In genomic region chr5:96957125-96958041, GRCh38 we compare ENCODE assay signal across 9 cellular contexts. TPM values are rescaled to one million over a fixed set of nuclear protein-coding genes. Genes with fewer than 3 reads are reported as not detected.
A peak's percentile ranks its signal among the peaks of the same experiment; 100 is the strongest.
DNase-seq lines count a peak whose midpoint lies in the region; ATAC-seq and TF ChIP-seq lines count a peak whose summit lies in the region.
"Had no signal": no experiment of that assay in that cellular context is flagged by ENCODE, and none has a peak within 500 bp of the region (broad histone marks: within the 10 kb centered on the region; RNA-seq: fewer than 3 reads in every experiment).

No MANE protein-coding gene starts in this region.

- H3K36me3 ChIP-seq in effector memory CD4-positive, alpha-beta T cell (ENCODE audit: control insufficient read depth, insufficient read depth, low read length), result no peaks in the 10 kb centered on the region

- H3K27ac ChIP-seq in effector memory CD4-positive, alpha-beta T cell (ENCODE audit: insufficient read depth, low read length, poor library complexity, severe bottlenecking), result peak overlapping the region; percentile 58
- H3K27ac ChIP-seq in dorsolateral prefrontal cortex, result no peak overlapping the region

- ATAC-seq in GM19467 (IDR thresholded peaks at IDR 0.05; ENCODE audit: unreplicated experiment) (peak; percentile 38), HG03442 (IDR thresholded peaks at IDR 0.05; ENCODE audit: unreplicated experiment) (peak; percentile 57)

- no peaks in the 10 kb centered on the region for H3K27me3 ChIP-seq in effector memory CD4-positive, alpha-beta T cell (replicated peaks; ENCODE audit: control insufficient read depth, insufficient read depth, low read length, poor library complexity, severe bottlenecking)
- no peaks in the 10 kb centered on the region for H3K27me3 ChIP-seq in dorsolateral prefrontal cortex

- no peaks in the 10 kb centered on the region for H3K4me1 Mint-ChIP-seq in nephron progenitor cell
- peaks cover 44% of the 10 kb centered on the region for H3K4me1 Mint-ChIP-seq in chondrocyte (ENCODE audit: low read depth)

- H3K27ac Mint-ChIP-seq in nephron progenitor cell (no peak overlapping the region), chondrocyte (ENCODE audit: unreplicated experiment) (no peak overlapping the region)

- H3K9me3 ChIP-seq in effector memory CD4-positive, alpha-beta T cell (ENCODE audit: control insufficient read depth, low read length), result no peaks in the 10 kb centered on the region

- DNase-seq in GM13977 (ENCODE audit: low spot score), result peak; percentile 18
- no peak for DNase-seq in effector memory CD4-positive, alpha-beta T cell
- DNase-seq in nephron progenitor cell, result no peak
- DNase-seq in chondrocyte (ENCODE audit: low spot score), result no peak
- no peak for DNase-seq in Kasumi-1 (lab: John Stamatoyannopoulos, UW)
- no peak for DNase-seq in dorsolateral prefrontal cortex

- H3K27me3 Mint-ChIP-seq in nephron progenitor cell (ENCODE audit: low read depth, poor library complexity) (no peaks in the 10 kb centered on the region), chondrocyte (ENCODE audit: low read depth) (no peaks in the 10 kb centered on the region)

- in situ Hi-C loops in GM13977 (cut with MboI; ENCODE audit: low pct_unique_long_range_greater_than_20kb, low sequenced_read_pairs, unreplicated experiment), result no loop called here

- peaks cover 6% of the 10 kb centered on the region for H3K36me3 Mint-ChIP-seq in nephron progenitor cell (ENCODE audit: low read depth)
- H3K36me3 Mint-ChIP-seq in chondrocyte (ENCODE audit: low read depth), result no peaks in the 10 kb centered on the region

- intact Hi-C loops in dorsolateral prefrontal cortex (cut with DNase I), result no loop called here

- H3K9me3 Mint-ChIP-seq in nephron progenitor cell (peaks cover 3% of the 10 kb centered on the region), chondrocyte (ENCODE audit: low read depth) (no peaks in the 10 kb centered on the region)
- H3K9me3 Mint-ChIP-seq: neural crest cell had no signal

- H3K4me3 Mint-ChIP-seq in nephron progenitor cell (no peak overlapping the region), chondrocyte (ENCODE audit: unreplicated experiment) (no peak overlapping the region)
- H3K4me3 Mint-ChIP-seq: neural crest cell had no signal

- H3K4me3 ChIP-seq in effector memory CD4-positive, alpha-beta T cell (ENCODE audit: insufficient read depth, low read depth, low read length, poor library complexity, severe bottlenecking), result peak overlapping the region; percentile 43
- no peak overlapping the region for H3K4me3 ChIP-seq in dorsolateral prefrontal cortex

- peaks cover 36% of the 10 kb centered on the region for H3K4me1 ChIP-seq in effector memory CD4-positive, alpha-beta T cell (ENCODE audit: control insufficient read depth, insufficient read depth, low read length, poor library complexity, severe bottlenecking)

- TF ChIP-seq CTCF in GM13977 (IDR thresholded peaks at IDR 0.05; ENCODE audit: extremely low read depth, insufficient read depth, missing control alignments), result no peak
- no peak for TF ChIP-seq CTCF in nephron progenitor cell (IDR thresholded peaks at IDR 0.05)
- TF ChIP-seq CTCF in chondrocyte (IDR thresholded peaks at IDR 0.05), result no peak
- no peak for TF ChIP-seq CTCF in dorsolateral prefrontal cortex (IDR thresholded peaks at IDR 0.05 in 54 of 56, conservative IDR thresholded peaks at IDR 0.05 in 2 of 56; ENCODE audit: low read depth in 1 of 56, partially characterized antibody in 56 of 56)

RNA-seq across cellular contexts. Expression of gene LNPEP, which starts 21.5 kb away (rescaled TPM):
- total RNA-seq in chondrocyte (30.7 to 47.7 TPM (median 31.4 TPM) in 3 replicates), dorsolateral prefrontal cortex (10 to 100 TPM; 40.3 to 69.3 (median 55.0) TPM)
